In the genomic region with DNA sequence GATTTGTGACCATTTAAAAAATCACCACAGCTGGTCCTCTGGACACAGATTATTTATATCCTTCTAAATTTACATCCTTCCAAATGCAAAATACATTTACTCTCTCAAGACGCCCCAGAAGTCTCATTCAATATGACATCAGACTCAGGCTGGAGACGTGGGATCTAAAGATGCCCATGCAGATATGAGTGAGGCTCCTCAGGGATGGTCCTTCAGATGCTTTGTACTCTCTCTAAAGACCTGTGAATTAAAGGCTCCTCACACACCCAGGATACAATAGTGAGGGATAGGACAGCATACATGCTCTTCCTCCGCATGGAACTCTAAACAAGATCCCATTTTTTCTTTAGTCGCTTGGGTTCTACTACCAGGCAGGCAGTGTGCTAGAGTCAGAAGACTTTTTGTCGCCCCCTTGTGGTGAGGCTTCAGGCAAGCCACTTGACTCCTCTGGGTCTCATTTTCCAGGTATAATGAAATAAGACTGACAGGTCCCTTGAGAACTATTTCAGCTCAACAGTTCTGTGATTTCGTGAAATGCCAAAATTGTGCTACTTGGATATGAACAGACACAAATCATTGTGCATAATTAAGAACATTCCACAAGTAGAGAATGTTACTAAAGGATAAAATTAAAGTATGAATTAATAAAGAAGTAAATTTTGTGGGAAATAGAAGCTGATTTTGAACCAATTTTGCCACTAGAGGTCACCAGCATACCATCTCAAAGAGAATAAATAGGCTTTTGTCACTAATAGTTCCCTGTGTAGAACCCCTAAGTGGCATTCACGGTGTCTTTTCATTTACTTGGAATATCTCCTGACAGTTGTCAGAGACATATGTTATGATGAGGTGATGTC, we compare ENCODE assay signal across 8 cellular contexts. TPM values are rescaled to one million over a fixed set of nuclear protein-coding genes. Genes with fewer than 3 reads are reported as not detected.
DNase-seq lines count a peak whose midpoint lies in the region; ATAC-seq lines count a peak whose summit lies in the region.

No MANE protein-coding gene starts in this region.

- DNase-seq in COLO829 (ENCODE audit: low spot score) (peak; percentile 66), NCI-H526 (lab: John Stamatoyannopoulos, UW) (peak; percentile 90 to 95), ecto neural progenitor cell (ENCODE audit: low spot score) (peak; percentile 78), lung microvascular endothelial cell (ENCODE audit: low read depth in 2 of 2) (peak; percentile 88 to 89)
- peak; percentile 74 to 76 for DNase-seq in activated CD4-positive, alpha-beta T cell treated with anti-CD3 and anti-CD28 coated beads, Interleukin-2, amount 50 U/mL, for 4 hours
- peak; percentile 42 to 61 for DNase-seq in stimulated activated CD8-positive, alpha-beta memory T cell treated with anti-CD3 and anti-CD28 coated beads, Interleukin-15, amount 100 ng/mL, for 48 hours (ENCODE audit: low read depth in 2 of 2)

- ATAC-seq in GM19455 (IDR thresholded peaks at IDR 0.05; ENCODE audit: unreplicated experiment) (peak; percentile 99), HG03521 (IDR thresholded peaks at IDR 0.05; ENCODE audit: unreplicated experiment) (peak; percentile 94)

RNA-seq across cellular contexts. Expression of gene SCOC, which starts 13.6 kb away (rescaled TPM):
- 31.2 and 36.5 TPM in 2 replicates for total RNA-seq in lung microvascular endothelial cell

Comparison
In these comparisons a context has a peak if more than half of its experiments do, and no peak if none do; other contexts are left out.
1. Peak in every context shown above with its lines: DNase-seq and ATAC-seq.